ENCODE assay signal across 12 cellular contexts in the genomic region with DNA sequence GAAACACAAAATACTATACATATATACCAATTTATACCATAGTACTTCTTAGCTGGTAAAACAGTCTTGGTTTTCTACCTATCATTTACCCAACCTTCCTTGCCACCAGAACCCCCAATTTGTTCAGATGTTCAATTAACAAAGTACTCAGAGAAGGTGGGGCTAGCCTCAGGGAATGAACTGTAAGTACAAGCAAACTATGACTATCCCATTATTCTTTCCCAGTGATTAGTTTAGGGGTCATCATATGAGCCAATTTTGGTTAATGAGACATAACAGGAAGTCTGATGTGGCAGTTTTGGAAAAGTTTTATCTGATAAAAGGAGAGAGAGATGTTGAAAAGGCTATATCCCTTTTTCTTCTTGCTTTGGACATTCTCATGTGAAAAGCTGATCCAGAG.
"Had no signal": no experiment of that assay in that cellular context is flagged by ENCODE, and none has a peak within 500 bp of the region (broad histone marks: within the 10 kb centered on the region; RNA-seq: fewer than 3 reads in every experiment).

No MANE protein-coding gene starts in this region.

- H3K27me3 Mint-ChIP-seq: activated CD4-positive, alpha-beta memory T cell treated with anti-CD3 and anti-CD28 coated beads for 36 hours; activated naive CD8-positive, alpha-beta T cell treated with anti-CD3 and anti-CD28 coated beads for 36 hours; naive thymus-derived CD4-positive, alpha-beta T cell had no signal

- H3K4me3 ChIP-seq: lung, tibial artery had no signal

- H3K36me3 ChIP-seq: tibial artery had no signal

- H3K4me3 Mint-ChIP-seq: activated CD4-positive, alpha-beta memory T cell treated with anti-CD3 and anti-CD28 coated beads for 36 hours; activated naive CD8-positive, alpha-beta T cell treated with anti-CD3 and anti-CD28 coated beads for 36 hours; activated T-cell treated with anti-CD3 and anti-CD28 coated beads, Interleukin-2, amount 50 U/mL, for 72 hours; naive thymus-derived CD4-positive, alpha-beta T cell had no signal

- ATAC-seq: activated T-cell treated with anti-CD3 and anti-CD28 coated beads, Interleukin-2, amount 50 U/mL, for 72 hours; left cardiac atrium; naive thymus-derived CD4-positive, alpha-beta T cell had no signal

- DNase-seq: activated CD4-positive, alpha-beta memory T cell treated with anti-CD3 and anti-CD28 coated beads for 36 hours; activated gamma-delta T cell treated with Interleukin-2 at 50 U/mL for 16 hours; activated naive CD8-positive, alpha-beta T cell treated with anti-CD3 and anti-CD28 coated beads for 36 hours; activated T-cell treated with anti-CD3 and anti-CD28 coated beads, Interleukin-2, amount 50 U/mL, for 72 hours; aorta; left cardiac atrium; naive thymus-derived CD4-positive, alpha-beta T cell; T1000; tibial artery had no signal

- H3K9me3 Mint-ChIP-seq: activated CD4-positive, alpha-beta memory T cell treated with anti-CD3 and anti-CD28 coated beads for 36 hours had no signal

- H3K4me1 ChIP-seq: tibial artery had no signal

- H3K27ac Mint-ChIP-seq: activated CD4-positive, alpha-beta memory T cell treated with anti-CD3 and anti-CD28 coated beads for 36 hours; activated naive CD8-positive, alpha-beta T cell treated with anti-CD3 and anti-CD28 coated beads for 36 hours; activated T-cell treated with anti-CD3 and anti-CD28 coated beads, Interleukin-2, amount 50 U/mL, for 72 hours; naive thymus-derived CD4-positive, alpha-beta T cell had no signal

- H3K27ac ChIP-seq: parathyroid adenoma, tibial artery, VCaP had no signal

- H3K36me3 Mint-ChIP-seq: activated CD4-positive, alpha-beta memory T cell treated with anti-CD3 and anti-CD28 coated beads for 36 hours had no signal

- H3K4me1 Mint-ChIP-seq: activated naive CD8-positive, alpha-beta T cell treated with anti-CD3 and anti-CD28 coated beads for 36 hours had no signal

- H3K27me3 ChIP-seq: tibial artery had no signal
